ENCODE assay signal across 19 cellular contexts in genomic region chrX:112826020-112826419, GRCh38.
"Had no signal": no experiment of that assay in that cellular context is flagged by ENCODE, and none has a peak within 500 bp of the region (broad histone marks: within the 10 kb centered on the region; RNA-seq: fewer than 3 reads in every experiment).

No MANE protein-coding gene starts in this region.

- H3K36me3 ChIP-seq: cardiac muscle cell, gastrocnemius medialis, left lung, thyroid gland had no signal

- FAIRE-seq: kidney had no signal

- H3K4me3 ChIP-seq: cardiac muscle cell, gastrocnemius medialis, left lung, thyroid gland had no signal

- H3K27ac ChIP-seq: cardiac muscle cell, left lung, thyroid gland had no signal

- H3K9me3 ChIP-seq: gastrocnemius medialis, left lung, thyroid gland had no signal

- ATAC-seq: activated CD8-positive, alpha-beta T cell treated with anti-CD3 and anti-CD28 coated beads for 36 hours; effector memory CD8-positive, alpha-beta T cell; gastrocnemius medialis; left lung had no signal

- H3K27me3 ChIP-seq: cardiac muscle cell, gastrocnemius medialis, left lung, thyroid gland had no signal

- DNase-seq: activated CD4-positive, alpha-beta T cell treated with anti-CD3 and anti-CD28 coated beads for 48 hours; activated CD4-positive, CD25-positive, alpha-beta regulatory T cell; activated CD8-positive, alpha-beta T cell treated with anti-CD3 and anti-CD28 coated beads for 36 hours; activated naive CD4-positive, alpha-beta T cell treated with anti-CD3 and anti-CD28 coated beads, Interleukin-2, amount 10 ng/mL, durations not matched to agents 7 days and 5 days; activated T-cell treated with anti-CD3 and anti-CD28 coated beads, Interleukin-2, amount 50 U/mL, for 1 hour; effector memory CD8-positive, alpha-beta T cell; gastrocnemius medialis; head of caudate nucleus; kidney; left lung; midbrain; posterior cingulate gyrus; stimulated activated CD4-positive, alpha-beta T cell treated with anti-CD3 and anti-CD28 coated beads, Interleukin-12 subunit alpha, Interleukin-12 subunit beta, amount 100 ng/mL, for 4 hours; stimulated activated CD4-positive, alpha-beta T cell treated with anti-CD3 and anti-CD28 coated beads, Interleukin-1b, Interleukin-23, amount 100 ng/mL, for 48 hours; stimulated activated CD8-positive, alpha-beta memory T cell treated with anti-CD3 and anti-CD28 coated beads, Interleukin-4, amount 100 ng/mL, for 48 hours; stimulated activated naive CD4-positive, alpha-beta T cell; T1000; thyroid gland had no signal

- H3K4me1 ChIP-seq: left lung had no signal
